In genomic region chr1:208430220-208430619, GRCh38 we compare ENCODE assay signal across 19 cellular contexts.
DNase-seq lines count a peak whose midpoint lies in the region; ATAC-seq, FAIRE-seq and TF ChIP-seq lines count a peak whose summit lies in the region.
"Had no signal": no experiment of that assay in that cellular context is flagged by ENCODE, and none has a peak within 500 bp of the region (broad histone marks: within the 10 kb centered on the region; RNA-seq: fewer than 3 reads in every experiment).

No MANE protein-coding gene starts in this region.

- H3K27ac ChIP-seq in GM23338 (ENCODE audit: low read depth) (no peak overlapping the region), HUES48 (ENCODE audit: low read depth, low read length) (peak overlapping the region; percentile 56), H1 (ENCODE audit: low read depth, low read length) (no peak overlapping the region), neural progenitor cell (no peak overlapping the region)
- H3K27ac ChIP-seq: BLaER1 treated with 17β-estradiol and CSF1 and Interleukin-3, amounts not matched to agents 10 nM and 100 nM had no signal

- H3K4me1 Mint-ChIP-seq in GM23338 (peaks cover 18% of the 10 kb centered on the region), neural progenitor cell (peaks cover 33% of the 10 kb centered on the region)
- no peaks in the 10 kb centered on the region for H3K4me1 Mint-ChIP-seq in stimulated activated memory B cell treated with anti-CD40 and anti-IgM and Interleukin-4, amounts not matched to agents 10 μg/mL and 1 μg/mL and 100 μg/mL, for 72 hours
- H3K4me1 Mint-ChIP-seq: B cell, IgD-negative memory B cell had no signal

- no peaks in the 10 kb centered on the region for H3K79me1 ChIP-seq in H1 (ENCODE audit: low read depth, low read length)

- H3K4me1 ChIP-seq in GM23338 (ENCODE audit: insufficient read depth) (peaks cover 11% of the 10 kb centered on the region), HUES48 (ENCODE audit: control insufficient read depth, insufficient read depth, low read length) (peaks cover 14% of the 10 kb centered on the region), H1 (replicated peaks in 1 of 4; ENCODE audit: control insufficient read depth in 3 of 4, insufficient read depth in 4 of 4, low read length in 3 of 4) (peaks cover 2 to 8% (median 4%) of the 10 kb centered on the region in 4 experiments; a peak in 4 of 7 replicates), neural progenitor cell (peaks cover 40% of the 10 kb centered on the region)
- H3K4me1 ChIP-seq: HAP-1 had no signal

- H4K5ac ChIP-seq in H1 (ENCODE audit: insufficient read length, low read depth, low read length): no peak overlapping the region

- H3K14ac ChIP-seq in H1 (ENCODE audit: insufficient read length): no peak overlapping the region

- peaks cover 2% of the 10 kb centered on the region for H3K27me3 Mint-ChIP-seq in GM23338 (ENCODE audit: insufficient read depth, low read depth, poor library complexity)
- peaks cover 3% of the 10 kb centered on the region for H3K27me3 Mint-ChIP-seq in neural progenitor cell (ENCODE audit: insufficient read depth, low read depth)
- H3K27me3 Mint-ChIP-seq in stimulated activated memory B cell treated with anti-CD40 and anti-IgM and Interleukin-4, amounts not matched to agents 10 μg/mL and 1 μg/mL and 100 μg/mL, for 72 hours: no peaks in the 10 kb centered on the region
- H3K27me3 Mint-ChIP-seq: B cell, IgD-negative memory B cell had no signal

- H3K23ac ChIP-seq in H1 (ENCODE audit: insufficient read length): no peak overlapping the region

- H4K91ac ChIP-seq in H1 (replicated peaks; ENCODE audit: insufficient read length, low read length): no peak overlapping the region

- no peaks in the 10 kb centered on the region for H3K23me2 ChIP-seq in H1 (ENCODE audit: low read depth, low read length)

- H3K36me3 Mint-ChIP-seq in GM23338 (ENCODE audit: low read depth) (no peaks in the 10 kb centered on the region), neural progenitor cell (no peaks in the 10 kb centered on the region)
- H3K36me3 Mint-ChIP-seq in stimulated activated memory B cell treated with anti-CD40 and anti-IgM and Interleukin-4, amounts not matched to agents 10 μg/mL and 1 μg/mL and 100 μg/mL, for 72 hours: no peaks in the 10 kb centered on the region
- H3K36me3 Mint-ChIP-seq: CD8-positive, alpha-beta T cell; IgD-negative memory B cell had no signal

- DNase-seq in GM23338 (ENCODE audit: low spot score) (no peak), H1 (ENCODE audit: low read depth in 1 of 2, low spot score in 2 of 2) (no peak), neural progenitor cell (ENCODE audit: low spot score) (no peak), NCI-H748 (lab: John Stamatoyannopoulos, UW; ENCODE audit: unreplicated experiment) (no peak), NCI-H446 treated with DMSO at 0.1 percent for 48 hours (lab: John Stamatoyannopoulos, UW) (no peak)
- DNase-seq: Calu3; CD8-positive, alpha-beta T cell; DMS79 treated with DMSO at 0.1 percent for 48 hours; GF-D8; GOT3 had no signal

- no peaks in the 10 kb centered on the region for H4K20me1 ChIP-seq in GM23338 (replicated peaks; ENCODE audit: insufficient read depth)
- no peaks in the 10 kb centered on the region for H4K20me1 ChIP-seq in H1 (replicated peaks in 1 of 2; ENCODE audit: control insufficient read depth in 1 of 2, insufficient read depth in 2 of 2, low read length in 2 of 2)
- no peaks in the 10 kb centered on the region for H4K20me1 ChIP-seq in neural progenitor cell (ENCODE audit: low read depth)
- H4K20me1 ChIP-seq: BLaER1 treated with 17β-estradiol and CSF1 and Interleukin-3, amounts not matched to agents 10 nM and 100 nM had no signal

- no peak overlapping the region for H2BK12ac ChIP-seq in H1 (ENCODE audit: low read depth, low read length)

- no peak overlapping the region for H3K56ac ChIP-seq in H1 (replicated peaks; ENCODE audit: insufficient read length, low read depth, low read length)

- peak overlapping the region; percentile 56; the same call in 1 of the 2 replicates for H2AFZ ChIP-seq in GM23338
- H2AFZ ChIP-seq in H1 (ENCODE audit: low read length): peak overlapping the region; percentile 23; the same call in 1 of the 2 replicates
- no peak overlapping the region for H2AFZ ChIP-seq in neural progenitor cell (replicated peaks)

- no peak for TF ChIP-seq RAD21 in H1 (IDR thresholded peaks at IDR 0.05 in 1 of 2, conservative IDR thresholded peaks at IDR 0.05 in 1 of 2; ENCODE audit: low read depth in 2 of 2, low read length in 2 of 2)

- TF ChIP-seq EP300 in H1 (IDR thresholded peaks at IDR 0.05; ENCODE audit: borderline replicate concordance in 1 of 2, low read depth in 2 of 2, low read length in 2 of 2): no peak

- H3K9me2 ChIP-seq in GM23338 (ENCODE audit: insufficient read depth): peaks cover 4% of the 10 kb centered on the region

- H3K18ac ChIP-seq in H1 (ENCODE audit: extremely low read depth, low read length): 0 out of 2 replicates have a peak overlapping the region, but pooled peaks have one; percentile 66

- H3K4ac ChIP-seq in H1 (replicated peaks; ENCODE audit: insufficient read length, low read depth, low read length): no peak overlapping the region

- H3K27me3 ChIP-seq in GM23338 (ENCODE audit: insufficient read depth): no peaks in the 10 kb centered on the region
- H3K27me3 ChIP-seq in HUES48 (ENCODE audit: control insufficient read depth, insufficient read depth, low read length): no peaks in the 10 kb centered on the region
- H3K27me3 ChIP-seq in H1 (replicated peaks in 1 of 4; ENCODE audit: control insufficient read depth in 3 of 4, extremely low read depth in 1 of 4, insufficient read depth in 3 of 4, low read length in 3 of 4): no peaks in the 10 kb centered on the region
- no peaks in the 10 kb centered on the region for H3K27me3 ChIP-seq in neural progenitor cell
- H3K27me3 ChIP-seq: BLaER1 treated with 17β-estradiol and CSF1 and Interleukin-3, amounts not matched to agents 10 nM and 100 nM had no signal

- POLR2A ChIA-PET in H1 (lab: Charles Lee; ENCODE audit: partially characterized antibody): no interaction called here

- H3K9me3 ChIP-seq in HUES48 (ENCODE audit: control insufficient read depth, insufficient read depth, low read length) (no peaks in the 10 kb centered on the region), H1 (ENCODE audit: insufficient read depth in 2 of 2, low read depth in 1 of 2, low read length in 1 of 2) (no peaks in the 10 kb centered on the region), neural progenitor cell (ENCODE audit: low read depth) (no peaks in the 10 kb centered on the region)
- H3K9me3 ChIP-seq: HAP-1 had no signal

- no peak overlapping the region for H4K8ac ChIP-seq in H1 (ENCODE audit: extremely low read depth, insufficient read depth, low read length)

- H3K79me2 ChIP-seq in GM23338 (replicated peaks; ENCODE audit: insufficient read depth) (no peaks in the 10 kb centered on the region), H1 (ENCODE audit: control insufficient read depth in 1 of 2, insufficient read depth in 2 of 2, low read length in 2 of 2) (no peaks in the 10 kb centered on the region), neural progenitor cell (ENCODE audit: low read depth) (no peaks in the 10 kb centered on the region)

- no peak overlapping the region for H2BK20ac ChIP-seq in H1 (ENCODE audit: low read length)

- CTCF ChIA-PET in H1 (lab: Charles Lee; ENCODE audit: partially characterized antibody): interaction anchor here (1.0 kb wide), 1 partner anchor 8 kb away, joined by 3 read pairs; no protein-coding TSS in a partner anchor

- H2BK15ac ChIP-seq in H1 (ENCODE audit: low read length): no peak overlapping the region

- no peak overlapping the region for H3K4me3 ChIP-seq in GM23338
- no peak overlapping the region for H3K4me3 ChIP-seq in HUES48 (ENCODE audit: low read depth, low read length)
- H3K4me3 ChIP-seq in H1 (ENCODE audit: extremely low read depth in 1 of 4, insufficient read depth in 2 of 4, low read depth in 3 of 4, low read length in 4 of 4): no peak overlapping the region
- H3K4me3 ChIP-seq in neural progenitor cell: no peak overlapping the region
- H3K4me3 ChIP-seq: BLaER1 treated with 17β-estradiol and CSF1 and Interleukin-3, amounts not matched to agents 10 nM and 100 nM; HAP-1 had no signal

- H3F3A ChIP-seq in GM23338 (replicated peaks; ENCODE audit: low read depth): no peaks in the 10 kb centered on the region
- peaks cover 20% of the 10 kb centered on the region for H3F3A ChIP-seq in neural progenitor cell (ENCODE audit: low read depth)

- H2BK5ac ChIP-seq in H1 (ENCODE audit: low read depth, low read length): no peak overlapping the region

- no peak overlapping the region for H2AK5ac ChIP-seq in H1 (ENCODE audit: low read depth, low read length)

- H3K9ac ChIP-seq in HUES48 (ENCODE audit: low read depth, low read length): no peak overlapping the region
- no peak overlapping the region for H3K9ac ChIP-seq in H1 (replicated peaks in 1 of 4; ENCODE audit: extremely low read depth in 1 of 4, low read depth in 3 of 4, low read length in 3 of 4)
- H3K9ac ChIP-seq in neural progenitor cell: no peak overlapping the region
- H3K9ac ChIP-seq: BLaER1 treated with 17β-estradiol and CSF1 and Interleukin-3, amounts not matched to agents 10 nM and 100 nM had no signal

- H3K9me3 Mint-ChIP-seq in GM23338 (no peaks in the 10 kb centered on the region), neural progenitor cell (no peaks in the 10 kb centered on the region)
- H3K9me3 Mint-ChIP-seq in stimulated activated memory B cell treated with anti-CD40 and anti-IgM and Interleukin-4, amounts not matched to agents 10 μg/mL and 1 μg/mL and 100 μg/mL, for 72 hours: no peaks in the 10 kb centered on the region
- H3K9me3 Mint-ChIP-seq: CD8-positive, alpha-beta T cell; IgD-negative memory B cell had no signal

- TF ChIP-seq POLR2A in H1 (IDR thresholded peaks at IDR 0.05; ENCODE audit: control extremely low read depth in 1 of 2, low read depth in 2 of 2, low read length in 2 of 2): no peak

- H3K36me3 ChIP-seq in GM23338 (ENCODE audit: insufficient read depth) (no peaks in the 10 kb centered on the region), HUES48 (ENCODE audit: control insufficient read depth, insufficient read depth, low read length) (no peaks in the 10 kb centered on the region), H1 (ENCODE audit: control insufficient read depth in 2 of 4, insufficient read depth in 4 of 4, low read length in 3 of 4) (no peaks in the 10 kb centered on the region), neural progenitor cell (no peaks in the 10 kb centered on the region)
- H3K36me3 ChIP-seq: BLaER1 treated with 17β-estradiol and CSF1 and Interleukin-3, amounts not matched to agents 10 nM and 100 nM; HAP-1 had no signal

- FAIRE-seq in H1 (lab: Jason Lieb, UNC): no peak
- FAIRE-seq: HepG2, HTR-8/SVneo had no signal

- WGBS in H1 (ENCODE audit: extremely low coverage in 1 of 2, insufficient coverage in 1 of 2, insufficient read length in 1 of 2, insufficient replicate concordance in 2 of 2, low coverage in 1 of 2, low lambda C conversion rate in 2 of 2, missing lambda C conversion rate in 1 of 2), 2 experiments: 64% methylated on average over 3 of the region's 3 CpGs; no CpG with 5 or more reads in 1 of the 2 experiments

- no peak for TF ChIP-seq CTCF in GM23338 (conservative IDR thresholded peaks at IDR 0.05; ENCODE audit: low read depth in 2 of 2)
- no peak for TF ChIP-seq CTCF in H1 (IDR thresholded peaks at IDR 0.05; ENCODE audit: control extremely low read depth in 1 of 3, insufficient read depth in 1 of 3, low read depth in 1 of 3, low read length in 3 of 3)
- no peak for TF ChIP-seq CTCF in neural progenitor cell (IDR thresholded peaks at IDR 0.05)

- H3K4me3 Mint-ChIP-seq in GM23338 (no peak overlapping the region), neural progenitor cell (no peak overlapping the region)
- no peak overlapping the region for H3K4me3 Mint-ChIP-seq in stimulated activated memory B cell treated with anti-CD40 and anti-IgM and Interleukin-4, amounts not matched to agents 10 μg/mL and 1 μg/mL and 100 μg/mL, for 72 hours
- H3K4me3 Mint-ChIP-seq: B cell; CD8-positive, alpha-beta T cell; IgD-negative memory B cell had no signal

- H3K4me2 ChIP-seq in GM23338 (no peak overlapping the region), H1 (ENCODE audit: insufficient read depth in 1 of 2, low read depth in 2 of 2, low read length in 2 of 2) (peak overlapping the region in 1 of 2 experiments; percentile 31; a peak in 1 of 4 replicates), neural progenitor cell (no peak overlapping the region)
- H3K4me2 ChIP-seq: BLaER1 treated with 17β-estradiol and CSF1 and Interleukin-3, amounts not matched to agents 10 nM and 100 nM had no signal

- H2BK120ac ChIP-seq in H1 (replicated peaks; ENCODE audit: low read depth, low read length): peak overlapping the region; percentile 18

- peak; percentile 52 for ATAC-seq in GM23338
- no peak for ATAC-seq in stimulated activated memory B cell treated with anti-CD40 and anti-IgM and Interleukin-4, amounts not matched to agents 10 μg/mL and 1 μg/mL and 100 μg/mL, for 72 hours
- no peak for ATAC-seq in HG03469 (IDR thresholded peaks at IDR 0.05; ENCODE audit: unreplicated experiment)
- ATAC-seq: CD8-positive, alpha-beta T cell; HepG2 had no signal

- H3K27ac Mint-ChIP-seq in GM23338 (0 out of 2 replicates have a peak overlapping the region, but pooled peaks have one; percentile 30), neural progenitor cell (peak overlapping the region; percentile 67)
- H3K27ac Mint-ChIP-seq in stimulated activated memory B cell treated with anti-CD40 and anti-IgM and Interleukin-4, amounts not matched to agents 10 μg/mL and 1 μg/mL and 100 μg/mL, for 72 hours: no peak overlapping the region
- H3K27ac Mint-ChIP-seq: B cell; CD8-positive, alpha-beta T cell; IgD-negative memory B cell had no signal
